Comparison of ENCODE assay signal across 8 cellular contexts in genomic region chr10:60434418-60435046, GRCh38. TPM values are rescaled to one million over a fixed set of nuclear protein-coding genes. Genes with fewer than 3 reads are reported as not detected.
DNase-seq lines count a peak whose midpoint lies in the region; ATAC-seq and TF ChIP-seq lines count a peak whose summit lies in the region.

No MANE protein-coding gene starts in this region.

- H3K27me3 ChIP-seq in vagina, result no peaks in the 10 kb centered on the region

- peaks cover 4% of the 10 kb centered on the region for H3K4me1 ChIP-seq in vagina

- ATAC-seq in GM21423 (IDR thresholded peaks at IDR 0.05; ENCODE audit: unreplicated experiment) (peak; percentile 62), left colon (peak; percentile 87)

- no peak overlapping the region for H3K4me3 ChIP-seq in vagina

- intact Hi-C loops in left colon (cut with DNase I, micrococcal nuclease) (loop anchor here in 1 of 2 donors (5.0 to 10.0 kb wide), 2 partner anchors 230 to 332 kb away; no protein-coding TSS in a partner anchor), vagina (cut with DNase I) (no loop called here)

- H3K36me3 ChIP-seq in vagina, result no peaks in the 10 kb centered on the region

- TF ChIP-seq POLR2A in vagina (IDR thresholded peaks at IDR 0.05), result no peak

- no peaks in the 10 kb centered on the region for H3K9me3 ChIP-seq in vagina

- in situ Hi-C loops in T47D (cut with HindIII; ENCODE audit: low pct_unique_long_range_greater_than_20kb, low sequenced_read_pairs), result no loop called here

- peak; percentile 13 for DNase-seq in COLO829 (ENCODE audit: low spot score)
- peak; percentile 19 for DNase-seq in NCI-H2196 treated with DMSO at 0.1 percent for 48 hours (lab: John Stamatoyannopoulos, UW; ENCODE audit: unreplicated experiment)
- DNase-seq in T47D (ENCODE audit: low read depth in 1 of 2, low spot score in 1 of 2), result peak; percentile 41 to 80
- peak in 1 of 2 donors; percentile 16 for DNase-seq in left colon
- DNase-seq in vagina (ENCODE audit: extremely low spot score in 2 of 2), result no peak
- DNase-seq in NK-92 treated with Interleukin-12 subunit alpha and Interleukin-12 subunit beta, amount 100 ng/mL, for 24 hours (lab: John Stamatoyannopoulos, UW), result no peak
- DNase-seq in activated naive CD4-positive, alpha-beta T cell (lab: John Stamatoyannopoulos, UW), result no peak

- TF ChIP-seq CTCF in vagina (IDR thresholded peaks at IDR 0.05), result peak; percentile 55 to 71 (median 61)

- H3K27ac ChIP-seq in vagina, result no peak overlapping the region

RNA-seq across cellular contexts. Expression of gene ANK3, which starts 44.9 kb away (rescaled TPM):
- total RNA-seq in left colon, result 100 to 1,000 TPM in 1 of 2 donors, 10 to 100 TPM in 1; 95.4 to 103 TPM
- 65.3 TPM for total RNA-seq in vagina

Comparison
In these comparisons a context has a peak if more than half of its experiments do, and no peak if none do; other contexts are left out.
1. DNase-seq: peak in COLO829 (single experiment), NCI-H2196 treated with DMSO at 0.1 percent for 48 hours (single experiment) and T47D (2 of 2); none in vagina (0 of 2), NK-92 treated with Interleukin-12 subunit alpha and Interleukin-12 subunit beta, amount 100 ng/mL, for 24 hours (single experiment) and activated naive CD4-positive, alpha-beta T cell (0 of 4).